ENCODE assay signal across 1 cellular context in genomic region chr1:212600980-212601379, GRCh38.
TF ChIP-seq lines count a peak whose summit lies in the region.

No MANE protein-coding gene starts in this region.

TF ChIP-seq in HEK293, 187 proteins besides CTCF, POLR2A, EP300 and RAD21 (continued from another document and continues in another):
- TF ChIP-seq PRDM2 (tag by site-specific recombination; IDR thresholded peaks at IDR 0.05; ENCODE audit: borderline replicate concordance) (no peak), HOXD13 (CRISPR knock-in tag; IDR thresholded peaks at IDR 0.05; ENCODE audit: borderline replicate concordance) (no peak), ZNF280D (tag by site-specific recombination; IDR thresholded peaks at IDR 0.05) (no peak), ZNF843 (tag by site-specific recombination; IDR thresholded peaks at IDR 0.05) (no peak), ZNF302 (tag by site-specific recombination; IDR thresholded peaks at IDR 0.05; ENCODE audit: low read depth) (no peak), KLF9 (tag by site-specific recombination; IDR thresholded peaks at IDR 0.05; ENCODE audit: low read depth) (no peak), ZNF501 (tag by site-specific recombination; IDR thresholded peaks at IDR 0.05) (no peak), ZBTB20 (tag by site-specific recombination; IDR thresholded peaks at IDR 0.05) (no peak), HIC1 (tag by site-specific recombination; IDR thresholded peaks at IDR 0.05) (no peak), ZNF518A (tag by site-specific recombination; conservative IDR thresholded peaks at IDR 0.05; ENCODE audit: low read depth) (peak; percentile 32; the same call in 1 of the 2 replicates), BCL6B (tag by site-specific recombination; IDR thresholded peaks at IDR 0.05) (no peak), SALL2 (tag by site-specific recombination; IDR thresholded peaks at IDR 0.05; ENCODE audit: borderline replicate concordance) (no peak), KLF10 (tag by site-specific recombination; IDR thresholded peaks at IDR 0.05) (no peak), OVOL3 (tag by site-specific recombination; IDR thresholded peaks at IDR 0.05) (no peak), ZNF660 (tag by site-specific recombination; IDR thresholded peaks at IDR 0.05) (0 out of 2 replicates have a peak, but pooled peaks have one; percentile 27), ZNF16 (tag by site-specific recombination; IDR thresholded peaks at IDR 0.05; ENCODE audit: low read depth) (no peak), ZNF626 (tag by site-specific recombination; IDR thresholded peaks at IDR 0.05) (no peak), ZNF10 (tag by site-specific recombination; IDR thresholded peaks at IDR 0.05) (peak; percentile 29; the same call in 1 of the 2 replicates), ZNF366 (tag by site-specific recombination; conservative IDR thresholded peaks at IDR 0.05) (0 out of 2 replicates have a peak, but pooled peaks have one; percentile 52), ZNF521 (tag by site-specific recombination; IDR thresholded peaks at IDR 0.05) (no peak), GLI4 (tag by site-specific recombination; IDR thresholded peaks at IDR 0.05) (no peak), ZNF157 (tag by site-specific recombination; IDR thresholded peaks at IDR 0.05) (no peak), ZFP69B (tag by site-specific recombination; IDR thresholded peaks at IDR 0.05) (no peak), ZEB2 (tag by site-specific recombination; IDR thresholded peaks at IDR 0.05) (peak; percentile 40), ZNF184 (tag by site-specific recombination; IDR thresholded peaks at IDR 0.05) (peak; percentile 35; the same call in 1 of the 2 replicates), EGR2 (tag by site-specific recombination; IDR thresholded peaks at IDR 0.05; ENCODE audit: low read depth) (no peak), IKZF3 (tag by site-specific recombination; IDR thresholded peaks at IDR 0.05) (no peak), PATZ1 (tag by site-specific recombination; IDR thresholded peaks at IDR 0.05) (0 out of 2 replicates have a peak, but pooled peaks have one; percentile 31), MYNN (tag by site-specific recombination; IDR thresholded peaks at IDR 0.05; ENCODE audit: borderline replicate concordance) (peak; percentile 40; the same call in 1 of the 2 replicates), ZNF639 (tag by site-specific recombination; IDR thresholded peaks at IDR 0.05) (no peak), REPIN1 (tag by site-specific recombination; IDR thresholded peaks at IDR 0.05; ENCODE audit: low read depth) (no peak), ZNF426 (tag by site-specific recombination; IDR thresholded peaks at IDR 0.05) (no peak)
- TF ChIP-seq, protein P1, sequence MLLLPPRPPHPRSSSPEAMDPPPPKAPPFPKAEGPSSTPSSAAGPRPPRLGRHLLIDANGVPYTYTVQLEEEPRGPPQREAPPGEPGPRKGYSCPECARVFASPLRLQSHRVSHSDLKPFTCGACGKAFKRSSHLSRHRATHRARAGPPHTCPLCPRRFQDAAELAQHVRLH (tag by site-specific recombination; IDR thresholded peaks at IDR 0.05): no peak
